In the genomic region with DNA sequence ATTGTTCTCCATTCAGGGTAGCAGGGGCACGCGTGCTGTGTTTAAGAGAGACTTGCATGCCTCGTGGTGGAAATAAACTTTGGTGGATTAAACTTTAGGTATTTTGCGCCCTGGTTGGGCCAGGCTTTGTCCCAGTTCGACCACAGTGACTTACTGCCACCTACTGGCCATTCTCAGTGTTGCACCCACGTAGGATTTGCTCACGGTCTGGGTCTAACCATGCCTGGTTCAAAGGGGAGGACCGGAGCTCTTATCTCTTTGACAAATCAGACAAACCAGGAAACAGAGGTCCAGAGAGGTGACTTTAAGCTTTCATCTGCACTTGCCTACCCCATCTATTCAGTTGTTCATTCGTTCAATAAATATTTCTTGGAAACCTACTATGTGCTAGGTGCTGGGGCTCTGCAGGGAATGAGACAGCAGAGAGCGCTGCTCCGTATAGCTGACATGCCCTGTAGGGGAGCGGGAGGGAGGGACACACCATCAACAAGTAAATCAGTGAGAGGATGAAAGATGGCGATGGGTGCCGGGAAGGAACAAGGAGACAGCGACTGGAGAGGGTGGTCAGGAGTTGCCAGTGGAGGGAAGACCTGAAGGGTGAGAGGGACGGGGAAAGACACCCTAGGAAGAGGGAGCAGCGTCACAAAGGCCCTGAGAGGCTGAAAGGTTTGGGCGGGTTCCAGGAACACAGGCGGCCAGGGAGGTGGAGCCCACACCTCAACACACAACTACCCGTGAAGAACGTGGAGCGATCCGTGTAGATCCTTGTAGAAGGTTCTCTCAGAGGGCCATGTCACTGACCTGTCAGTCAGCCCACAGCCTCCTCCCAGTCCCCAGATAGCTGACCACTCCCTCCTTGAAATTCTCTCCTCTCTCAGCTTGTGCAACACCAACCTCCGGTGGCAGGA, we compare ENCODE assay signal across 8 cellular contexts. TPM values are rescaled to one million over a fixed set of nuclear protein-coding genes. Genes with fewer than 3 reads are reported as not detected.
A peak's percentile ranks its signal among the peaks of the same experiment; 100 is the strongest.
DNase-seq lines count a peak whose midpoint lies in the region; ATAC-seq and TF ChIP-seq lines count a peak whose summit lies in the region.

No MANE protein-coding gene starts in this region.

- peak in 1 of 4 donors; percentile 10 for TF ChIP-seq POLR2A in upper lobe of left lung (IDR thresholded peaks at IDR 0.05)

- H3K36me3 Mint-ChIP-seq in activated naive CD8-positive, alpha-beta T cell treated with anti-CD3 and anti-CD28 coated beads for 36 hours = no peaks in the 10 kb centered on the region

- no peak overlapping the region for H3K27ac Mint-ChIP-seq in activated naive CD8-positive, alpha-beta T cell treated with anti-CD3 and anti-CD28 coated beads for 36 hours

- DNase-seq in GDM1 (lab: John Stamatoyannopoulos, UW) (peak; percentile 44), HEK293T (ENCODE audit: extremely low spot score) (peak; percentile 96), NCI-H1048 (lab: John Stamatoyannopoulos, UW) (peak; percentile 56), cardiac muscle cell (ENCODE audit: low read depth in 1 of 2, low spot score in 1 of 2) (peak; percentile 81 to 92), posterior cingulate gyrus (peak; percentile 63 to 96 (median 88)), upper lobe of left lung (peak in 1 of 2 donors; percentile 87)
- peak; percentile 82 for DNase-seq in activated naive CD8-positive, alpha-beta T cell treated with anti-CD3 and anti-CD28 coated beads for 36 hours

- intact Hi-C loops in posterior cingulate gyrus (cut with DNase I) = loop anchor here (2.0 to 10.0 kb wide), 4 partner anchors 88 to 736 kb away; no protein-coding TSS in a partner anchor

- WGBS in upper lobe of left lung, 2 donors = 7 to 8% methylated on average over 24 of the region's 24 CpGs

- CTCF ChIA-PET in HEK293T (lab: Yijun Ruan, JAX) = interaction anchor here (0.6 to 2.3 kb wide), 19 partner anchors 11 to 468 kb away, joined by 3 to 23 read pairs (median 5); a partner anchor contains a TSS

- no peaks in the 10 kb centered on the region for H3K9me3 Mint-ChIP-seq in activated naive CD8-positive, alpha-beta T cell treated with anti-CD3 and anti-CD28 coated beads for 36 hours

- TF ChIP-seq EP300 in upper lobe of left lung (IDR thresholded peaks at IDR 0.05) = no peak

- no peaks in the 10 kb centered on the region for H3K4me1 ChIP-seq in cardiac muscle cell (ENCODE audit: low read depth)
- peaks cover 0 to 17% (median 13%) of the 10 kb centered on the region in 4 donors for H3K4me1 ChIP-seq in upper lobe of left lung

- peaks cover 19% of the 10 kb centered on the region for H3K27me3 Mint-ChIP-seq in activated naive CD8-positive, alpha-beta T cell treated with anti-CD3 and anti-CD28 coated beads for 36 hours

- H3K4me1 Mint-ChIP-seq in activated naive CD8-positive, alpha-beta T cell treated with anti-CD3 and anti-CD28 coated beads for 36 hours = peaks cover 6% of the 10 kb centered on the region

- POLR2A ChIA-PET in HEK293T (lab: Yijun Ruan, JAX) = interaction anchor here (0.6 to 1.2 kb wide), 3 partner anchors 42 to 252 kb away, joined by 3 to 6 read pairs (median 4); a partner anchor contains a TSS

- no peaks in the 10 kb centered on the region for H3K36me3 ChIP-seq in cardiac muscle cell
- H3K36me3 ChIP-seq in upper lobe of left lung = no peaks in the 10 kb centered on the region

- H3K4me3 ChIP-seq in cardiac muscle cell = no peak overlapping the region
- peak overlapping the region in 3 of 4 donors; percentile 20 to 32 (median 26) for H3K4me3 ChIP-seq in upper lobe of left lung

- TF ChIP-seq CTCF in cardiac muscle cell (IDR thresholded peaks at IDR 0.05; ENCODE audit: low read depth, low read length) = peak; percentile 91
- peak; percentile 92 to 97 (median 95) for TF ChIP-seq CTCF in upper lobe of left lung (IDR thresholded peaks at IDR 0.05)

- ATAC-seq in SK-N-SH treated with all-trans-retinoic acid at 6 μM for 48 hours (peak; percentile 99), upper lobe of left lung (ENCODE audit: low FRiP score in 2 of 2) (peak; percentile 96 to 97)

- H3K9me3 ChIP-seq in cardiac muscle cell (ENCODE audit: low read depth) = no peaks in the 10 kb centered on the region
- H3K9me3 ChIP-seq in upper lobe of left lung = no peaks in the 10 kb centered on the region

- H3K27ac ChIP-seq in cardiac muscle cell (no peak overlapping the region), upper lobe of left lung (peak overlapping the region in 3 of 4 donors; percentile 4 to 35 (median 31))

- peak overlapping the region; percentile 33 for H3K4me3 Mint-ChIP-seq in activated naive CD8-positive, alpha-beta T cell treated with anti-CD3 and anti-CD28 coated beads for 36 hours

- H3K27me3 ChIP-seq in cardiac muscle cell = no peaks in the 10 kb centered on the region
- H3K27me3 ChIP-seq in upper lobe of left lung = no peaks in the 10 kb centered on the region

TF ChIP-seq in HEK293T, 16 proteins besides CTCF, POLR2A, EP300 and RAD21:
- TF ChIP-seq, protein P1, sequence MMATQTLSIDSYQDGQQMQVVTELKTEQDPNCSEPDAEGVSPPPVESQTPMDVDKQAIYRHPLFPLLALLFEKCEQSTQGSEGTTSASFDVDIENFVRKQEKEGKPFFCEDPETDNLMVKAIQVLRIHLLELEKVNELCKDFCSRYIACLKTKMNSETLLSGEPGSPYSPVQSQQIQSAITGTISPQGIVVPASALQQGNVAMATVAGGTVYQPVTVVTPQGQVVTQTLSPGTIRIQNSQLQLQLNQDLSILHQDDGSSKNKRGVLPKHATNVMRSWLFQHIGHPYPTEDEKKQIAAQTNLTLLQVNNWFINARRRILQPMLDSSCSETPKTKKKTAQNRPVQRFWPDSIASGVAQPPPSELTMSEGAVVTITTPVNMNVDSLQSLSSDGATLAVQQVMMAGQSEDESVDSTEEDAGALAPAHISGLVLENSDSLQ (IDR thresholded peaks at IDR 0.05) = peak; percentile 75
- TF ChIP-seq BHLHE40 (IDR thresholded peaks at IDR 0.05; ENCODE audit: borderline replicate concordance) (peak; percentile 19; the same call in 1 of the 2 replicates), LEF1 (IDR thresholded peaks at IDR 0.05; ENCODE audit: borderline replicate concordance) (no peak), FOXA1 (IDR thresholded peaks at IDR 0.05) (no peak), SP1 (IDR thresholded peaks at IDR 0.05) (no peak), FOXM1 (IDR thresholded peaks at IDR 0.05; ENCODE audit: borderline replicate concordance) (no peak), L3MBTL2 (conservative IDR thresholded peaks at IDR 0.05) (peak; percentile 5; the same call in 1 of the 2 replicates), ELF4 (IDR thresholded peaks at IDR 0.05) (no peak), TARDBP (IDR thresholded peaks at IDR 0.05) (no peak), ZNF384 (IDR thresholded peaks at IDR 0.05) (no peak), SUZ12 (IDR thresholded peaks at IDR 0.05) (no peak), FOXK2 (IDR thresholded peaks at IDR 0.05) (no peak), CTBP1 (IDR thresholded peaks at IDR 0.05; ENCODE audit: borderline replicate concordance) (no peak), NFRKB (IDR thresholded peaks at IDR 0.05) (no peak), ARNT (IDR thresholded peaks at IDR 0.05) (no peak)
TF ChIP-seq in HEK293T: peak in this region for 3.

TF ChIP-seq in SK-N-SH treated with all-trans-retinoic acid at 6 μM for 48 hours, 23 proteins besides CTCF, POLR2A, EP300 and RAD21:
- TF ChIP-seq, protein P2, sequence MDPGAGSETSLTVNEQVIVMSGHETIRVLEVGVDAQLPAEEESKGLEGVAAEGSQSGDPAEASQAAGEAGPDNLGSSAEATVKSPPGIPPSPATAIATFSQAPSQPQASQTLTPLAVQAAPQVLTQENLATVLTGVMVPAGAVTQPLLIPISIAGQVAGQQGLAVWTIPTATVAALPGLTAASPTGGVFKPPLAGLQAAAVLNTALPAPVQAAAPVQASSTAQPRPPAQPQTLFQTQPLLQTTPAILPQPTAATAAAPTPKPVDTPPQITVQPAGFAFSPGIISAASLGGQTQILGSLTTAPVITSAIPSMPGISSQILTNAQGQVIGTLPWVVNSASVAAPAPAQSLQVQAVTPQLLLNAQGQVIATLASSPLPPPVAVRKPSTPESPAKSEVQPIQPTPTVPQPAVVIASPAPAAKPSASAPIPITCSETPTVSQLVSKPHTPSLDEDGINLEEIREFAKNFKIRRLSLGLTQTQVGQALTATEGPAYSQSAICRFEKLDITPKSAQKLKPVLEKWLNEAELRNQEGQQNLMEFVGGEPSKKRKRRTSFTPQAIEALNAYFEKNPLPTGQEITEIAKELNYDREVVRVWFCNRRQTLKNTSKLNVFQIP (CRISPR knock-in tag; IDR thresholded peaks at IDR 0.05; ENCODE audit: borderline replicate concordance, low read depth) = no peak
- TF ChIP-seq ZFP3 (CRISPR knock-in tag; IDR thresholded peaks at IDR 0.05) = no peak

RNA-seq across cellular contexts. Expression of a gene that starts 27.2 kb away (rescaled TPM):
- total RNA-seq in activated naive CD8-positive, alpha-beta T cell treated with anti-CD3 and anti-CD28 coated beads for 36 hours = not detected
- total RNA-seq in cardiac muscle cell (10.3 and 11.3 TPM in 2 replicates), upper lobe of left lung (100 to 1,000 TPM in 3 of 6 donors, 10 to 100 TPM in 3; 71.3 to 191 (median 120) TPM)
- 4.4 and 9.1 TPM in 2 replicates for polyA plus RNA-seq in cardiac muscle cell

Comparison
In these comparisons a context has a peak if more than half of its experiments do, and no peak if none do; other contexts are left out.
1. RNA of a gene that starts 27.2 kb away (total RNA-seq): 71.3 to 191 TPM in upper lobe of left lung and 10.3 to 11.3 TPM in cardiac muscle cell; not detected in activated naive CD8-positive, alpha-beta T cell treated with anti-CD3 and anti-CD28 coated beads for 36 hours; every median in the first group is over 10 times any median in the second.